1 cellular context compared by ENCODE assay signal in genomic region chr5:150625831-150626746, GRCh38.
TF ChIP-seq lines count a peak whose summit lies in the region.

No MANE protein-coding gene starts in this region.

TF ChIP-seq in HCT116, 20 proteins besides CTCF, POLR2A, EP300 and RAD21 (continued from another document):
- TF ChIP-seq REST (IDR thresholded peaks at IDR 0.05; ENCODE audit: low read depth): no peak
